ENCODE assay signal across 8 cellular contexts in the genomic region with DNA sequence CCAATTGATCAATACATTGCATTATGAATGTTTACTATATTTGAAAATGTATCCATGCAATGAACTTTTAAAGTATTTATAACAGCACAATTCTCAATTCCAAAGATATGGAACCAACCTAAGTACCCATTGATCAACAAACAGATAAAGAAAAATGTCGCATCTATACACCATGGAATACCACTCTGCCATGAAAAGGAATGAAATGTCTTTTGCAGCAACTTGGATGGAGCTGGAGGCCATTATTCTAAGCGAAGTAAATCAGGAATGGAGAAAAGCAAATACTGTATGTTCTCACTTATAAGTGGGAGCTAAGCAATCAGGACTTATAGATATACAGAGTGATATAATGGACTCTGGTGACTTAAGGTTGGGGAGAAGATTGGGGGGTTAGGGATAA.
"Had no signal": no experiment of that assay in that cellular context is flagged by ENCODE, and none has a peak within 500 bp of the region (broad histone marks: within the 10 kb centered on the region; RNA-seq: fewer than 3 reads in every experiment).

No MANE protein-coding gene starts in this region.

- DNase-seq: GDM1, GF-D8 had no signal

- ATAC-seq: GM12878 had no signal

- H3K4me3 ChIP-seq: GM12878 had no signal

- FAIRE-seq: G401.6, GM12878, GM12891, GM12892, GM18507, GM19239 had no signal
